In the genomic region with DNA sequence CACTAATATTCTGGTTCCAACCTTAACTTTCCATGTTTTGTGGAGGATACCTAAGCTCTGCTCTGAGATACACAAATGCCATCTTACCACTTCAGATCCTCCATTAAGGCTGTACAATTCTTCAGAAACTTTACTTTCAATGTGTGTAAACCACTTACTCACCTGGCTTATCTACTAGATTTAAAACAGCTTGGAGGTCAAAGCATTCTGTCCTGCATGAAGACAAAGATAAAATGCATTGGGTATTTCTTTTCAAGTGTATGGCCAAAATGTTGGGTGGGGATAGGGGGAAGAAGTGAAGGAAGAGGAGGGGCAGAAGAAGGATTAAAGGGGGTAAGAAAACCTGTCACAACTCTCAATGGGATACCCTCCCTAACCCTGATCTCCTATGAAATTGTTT, we compare ENCODE assay signal across 8 cellular contexts. TPM values are rescaled to one million over a fixed set of nuclear protein-coding genes. Genes with fewer than 3 reads are reported as not detected.
DNase-seq lines count a peak whose midpoint lies in the region; ATAC-seq, FAIRE-seq and TF ChIP-seq lines count a peak whose summit lies in the region.

No MANE protein-coding gene starts in this region.

- peaks cover 17 to 21% of the 10 kb centered on the region in 2 donors for H3K4me1 ChIP-seq in gastrocnemius medialis

- H3K9me3 ChIP-seq in T-helper 17 cell (ENCODE audit: control insufficient read depth, low read length, poor library complexity, severe bottlenecking) (no peaks in the 10 kb centered on the region), gastrocnemius medialis (no peaks in the 10 kb centered on the region)

- ATAC-seq in T-helper 17 cell (no peak), gastrocnemius medialis (no peak), GM19328 (IDR thresholded peaks at IDR 0.05; ENCODE audit: unreplicated experiment) (no peak)

- peak overlapping the region; percentile 95 for H3K4me3 ChIP-seq in GM12875 (ENCODE audit: low read depth, low read length)
- peak overlapping the region; percentile 82 for H3K4me3 ChIP-seq in fibroblast of villous mesenchyme (ENCODE audit: low read depth, low read length)
- peak overlapping the region; percentile 63 to 85 (median 80) for H3K4me3 ChIP-seq in gastrocnemius medialis

- DNase-seq in T-helper 17 cell (no peak), fibroblast of villous mesenchyme (ENCODE audit: low read depth) (no peak), gastrocnemius medialis (no peak), GM19239 (ENCODE audit: insufficient read length, low spot score) (no peak), GDM1 (lab: John Stamatoyannopoulos, UW) (no peak), NCI-H345 (lab: John Stamatoyannopoulos, UW) (no peak)

- peak overlapping the region; percentile 97 for H3K27ac Mint-ChIP-seq in T-helper 17 cell

- H3K4me1 Mint-ChIP-seq in T-helper 17 cell = peaks cover 22% of the 10 kb centered on the region

- H3K36me3 ChIP-seq in gastrocnemius medialis = peaks cover 0 to 42% of the 10 kb centered on the region in 2 donors

- TF ChIP-seq POLR2A in gastrocnemius medialis (IDR thresholded peaks at IDR 0.05) = no peak

- no peaks in the 10 kb centered on the region for H3K27me3 ChIP-seq in gastrocnemius medialis

- in situ Hi-C loops in gastrocnemius medialis (cut with MboI; ENCODE audit: low sequenced_read_pairs in 4 of 4) = loop anchor here (5.0 to 25.0 kb wide), 4 partner anchors 68 to 205 kb away; partner anchors contain the start of gene SCAI (in 4 of the 4)

- H3K36me3 Mint-ChIP-seq in T-helper 17 cell (ENCODE audit: low read depth) = peaks cover 4% of the 10 kb centered on the region

- H3K27me3 Mint-ChIP-seq in T-helper 17 cell = no peaks in the 10 kb centered on the region

- peak overlapping the region; percentile 91 to 95 (median 93) for H3K27ac ChIP-seq in gastrocnemius medialis

- H3K4me3 Mint-ChIP-seq in T-helper 17 cell = peak overlapping the region; percentile 96

- no peak for FAIRE-seq in GM19239 (lab: Jason Lieb, UNC)

- intact Hi-C loops in gastrocnemius medialis (cut with DNase I; ENCODE audit: low total_unique reads) = loop anchor here (2.0 to 5.0 kb wide), 4 partner anchors 169 to 322 kb away; partner anchors contain the start of genes GAPVD1, HSPA5, NR6A1 and RABEPK

- TF ChIP-seq CTCF in GM12875 (IDR thresholded peaks at IDR 0.05; ENCODE audit: borderline replicate concordance, insufficient read depth, low read depth, low read length) (no peak), fibroblast of villous mesenchyme (IDR thresholded peaks at IDR 0.05; ENCODE audit: insufficient read depth, low read depth, low read length) (no peak), gastrocnemius medialis (IDR thresholded peaks at IDR 0.05 in 4 of 5, conservative IDR thresholded peaks at IDR 0.05 in 1 of 5) (no peak)

RNA-seq across cellular contexts. Expression of gene GOLGA1, which starts 0.9 kb away (rescaled TPM):
- total RNA-seq in T-helper 17 cell (10 to 100 TPM; 21.1 to 28.6 TPM), fibroblast of villous mesenchyme (9.9 and 11.3 TPM in 2 replicates), gastrocnemius medialis (10 to 100 TPM; 12.2 to 20.5 (median 18.6) TPM)
